8 cellular contexts compared by ENCODE assay signal in genomic region chr17:28725166-28725659, GRCh38. TPM values are rescaled to one million over a fixed set of nuclear protein-coding genes. Genes with fewer than 3 reads are reported as not detected.
DNase-seq lines count a peak whose midpoint lies in the region; ATAC-seq, FAIRE-seq and TF ChIP-seq lines count a peak whose summit lies in the region.

No MANE protein-coding gene starts in this region.

- DNase-seq in DMS53 (lab: John Stamatoyannopoulos, UW) (peak; percentile 81), HUDEP-2 (lab: John Stamatoyannopoulos, UW; ENCODE audit: unreplicated experiment in 76 of 76) (peak in 41 of 76 experiments; percentile 17 to 89 (median 49)), epithelial cell of prostate (ENCODE audit: low read depth, low spot score) (no peak), pancreas (peak in 2 of 6 donors; percentile 27 to 34), GM03348 (ENCODE audit: low spot score) (no peak), globus pallidus (ENCODE audit: low spot score) (no peak)

- H3K9ac ChIP-seq in SU-DHL-6 (ENCODE audit: low read length) = peak overlapping the region; percentile 82

- H3K27me3 ChIP-seq in SU-DHL-6 (ENCODE audit: low read length) (no peaks in the 10 kb centered on the region), pancreas (no peaks in the 10 kb centered on the region)

- FAIRE-seq in pancreas (lab: Jason Lieb, UNC) = no peak

- H3K36me3 ChIP-seq in SU-DHL-6 (ENCODE audit: low read length) = peaks cover 23% of the 10 kb centered on the region
- H3K36me3 ChIP-seq in pancreas = peaks cover 0 to 33% (median 23%) of the 10 kb centered on the region in 3 donors

- H3K4me3 ChIP-seq in SU-DHL-6 (ENCODE audit: insufficient read depth, low read length, poor library complexity, severe bottlenecking) (peak overlapping the region; percentile 60), pancreas (peak overlapping the region; percentile 25 to 84 (median 52))

- H3K9me3 ChIP-seq in SU-DHL-6 (ENCODE audit: insufficient read depth, low read length) (no peaks in the 10 kb centered on the region), pancreas (no peaks in the 10 kb centered on the region)

- peaks cover 80% of the 10 kb centered on the region for H3F3A ChIP-seq in SU-DHL-6 (ENCODE audit: insufficient read depth)

- H3K9me2 ChIP-seq in SU-DHL-6 (replicated peaks; ENCODE audit: insufficient read depth, low read length) = no peaks in the 10 kb centered on the region

- H2AFZ ChIP-seq in SU-DHL-6 (ENCODE audit: low read depth, low read length, severe bottlenecking) = no peak overlapping the region

- H3K4me1 ChIP-seq in pancreas = peaks cover 11 to 33% (median 18%) of the 10 kb centered on the region in 3 donors

- H3K4me2 ChIP-seq in SU-DHL-6 (ENCODE audit: low read depth, low read length, poor library complexity, severe bottlenecking) = peak overlapping the region; percentile 97

- intact Hi-C loops in pancreas (cut with DNase I) = no loop called here

- H4K20me1 ChIP-seq in SU-DHL-6 (ENCODE audit: low read depth, low read length) = 0 out of 2 replicates have a peak, but pooled peaks cover 4% of the 10 kb centered on the region

- TF ChIP-seq CTCF in SU-DHL-6 (IDR thresholded peaks at IDR 0.05; ENCODE audit: insufficient read depth, low read length, poor library complexity, severe bottlenecking) (no peak), pancreas (IDR thresholded peaks at IDR 0.05) (no peak)

- peak overlapping the region; percentile 100 for H3K27ac ChIP-seq in SU-DHL-6 (ENCODE audit: low read depth, low read length)
- H3K27ac ChIP-seq in epithelial cell of prostate = peak overlapping the region; percentile 99
- peak overlapping the region in 3 of 4 donors; percentile 68 to 99 (median 99) for H3K27ac ChIP-seq in pancreas

- peaks cover 44% of the 10 kb centered on the region for H3K79me2 ChIP-seq in SU-DHL-6 (ENCODE audit: insufficient read depth, low read length)

- 18 to 21% methylated on average over 20 of the region's 20 CpGs for WGBS in pancreas, 2 donors

- ATAC-seq in pancreas = no peak
- ATAC-seq in GM19463 (IDR thresholded peaks at IDR 0.05; ENCODE audit: unreplicated experiment) = no peak

RNA-seq across cellular contexts. Expression of gene TLCD1, which starts 0.8 kb away (rescaled TPM):
- 1 to 10 TPM; 3.7 to 6.4 (median 4.2) TPM for total RNA-seq in pancreas
- polyA plus RNA-seq in pancreas = 10 to 100 TPM; 10.2 to 10.5 TPM

RNA-seq across cellular contexts. Expression of gene NEK8, which starts 3.4 kb away (rescaled TPM):
- total RNA-seq in pancreas = 1 to 10 TPM; 2.5 to 5.8 (median 3.8) TPM
- polyA plus RNA-seq in pancreas = 1 to 10 TPM; 8.4 to 9.7 TPM

RNA-seq across cellular contexts. Expression of gene RPL23A, which starts 5.4 kb away (rescaled TPM):
- total RNA-seq in pancreas = 100 to 1,000 TPM; 551 to 988 (median 835) TPM
- 100 to 1,000 TPM; 305 to 640 TPM for polyA plus RNA-seq in pancreas

RNA-seq across cellular contexts. Expression of gene RAB34, which starts 7.5 kb away (rescaled TPM):
- total RNA-seq in pancreas = 10 to 100 TPM in 1 of 6 donors, 1 to 10 TPM in 4, under 1 TPM in 1; 0.94 to 10.6 (median 5.3) TPM
- 10 to 100 TPM; 11.7 to 17.7 TPM for polyA plus RNA-seq in pancreas

RNA-seq across cellular contexts. Expression of gene PROCA1, which starts 13.5 kb away (rescaled TPM):
- total RNA-seq in pancreas = 1 to 10 TPM in 1 of 6 donors, under 1 TPM in 5; 0.19 to 1.5 (median 0.33) TPM
- polyA plus RNA-seq in pancreas = 1 to 10 TPM; 2.0 to 3.1 TPM

Comparison
In these comparisons a context has a peak if more than half of its experiments do, and no peak if none do; other contexts are left out.
1. DNase-seq: peak in DMS53 (single experiment) and HUDEP-2 (41 of 76); none in epithelial cell of prostate (single experiment), GM03348 (single experiment) and globus pallidus (single experiment).
2. Peak in every context shown above with its lines, with median percentiles within 50 percentile points of each other: H3K27ac ChIP-seq.